In the genomic region with DNA sequence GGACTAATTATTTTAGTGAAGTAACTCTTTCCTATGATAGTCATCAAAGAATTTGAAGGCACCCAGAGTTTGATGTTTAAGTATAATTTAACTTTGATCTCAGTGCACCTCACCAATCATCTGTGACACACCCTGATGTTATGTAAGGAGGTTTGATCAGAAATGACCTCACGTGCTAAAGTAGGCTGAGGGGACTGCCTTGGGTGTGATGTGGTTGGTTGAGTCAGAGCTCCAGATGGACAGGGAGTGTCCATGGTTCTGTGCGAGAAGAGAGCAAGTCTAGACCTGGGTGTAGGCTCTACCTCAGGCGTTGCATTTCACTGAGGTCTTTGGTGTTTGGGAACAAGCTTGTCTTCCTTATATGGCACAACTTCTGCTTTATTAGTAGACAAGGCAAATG, we compare ENCODE assay signal across 8 cellular contexts. TPM values are rescaled to one million over a fixed set of nuclear protein-coding genes. Genes with fewer than 3 reads are reported as not detected.
DNase-seq lines count a peak whose midpoint lies in the region; ATAC-seq, FAIRE-seq and TF ChIP-seq lines count a peak whose summit lies in the region.
"Not testable (repeated sequence)": the region's sequence is repeated elsewhere in the genome, so short reads cannot be mapped to it uniquely, and the experiment has no call there.

No MANE protein-coding gene starts in this region.

- peak; percentile 40; the same call in 1 of the 2 replicates for ATAC-seq in HCT116
- peak; percentile 98 for ATAC-seq in RWPE2 (ENCODE audit: low read depth)
- ATAC-seq in left colon, result peak; percentile 29

- H3K4me3 ChIP-seq in HCT116 (replicated peaks in 1 of 2; ENCODE audit: low read depth in 1 of 2, low read length in 2 of 2); RWPE2 (ENCODE audit: severe bottlenecking); bronchial epithelial cell (ENCODE audit: low read depth, low read length); fibroblast of mammary gland (ENCODE audit: control insufficient read depth, low read depth, low read length); small intestine (ENCODE audit: low read depth in 1 of 2, low read length in 2 of 2): not testable (repeated sequence)

- TF ChIP-seq CTCF in HCT116 (IDR thresholded peaks at IDR 0.05 in 2 of 3, conservative IDR thresholded peaks at IDR 0.05 in 1 of 3; ENCODE audit: borderline replicate concordance in 1 of 3, insufficient read depth in 1 of 3, low read depth in 2 of 3, low read length in 2 of 3); RWPE2 (IDR thresholded peaks at IDR 0.05; ENCODE audit: poor library complexity, severe bottlenecking); bronchial epithelial cell (IDR thresholded peaks at IDR 0.05; ENCODE audit: insufficient read depth, low read length, severe bottlenecking); fibroblast of mammary gland (conservative IDR thresholded peaks at IDR 0.05; ENCODE audit: control insufficient read depth, insufficient read depth, low read depth, low read length): not testable (repeated sequence)

- CTCF ChIA-PET in HCT116 (lab: Charles Lee), result not testable (repeated sequence)

- intact Hi-C loops in HCT116 (cut with micrococcal nuclease); left colon (cut with DNase I, micrococcal nuclease): not testable (repeated sequence)

- not testable (repeated sequence) for H3K9me2 ChIP-seq in HCT116 (ENCODE audit: insufficient read depth)

- H3K36me3 ChIP-seq in HCT116 (ENCODE audit: control insufficient read depth in 1 of 2, insufficient read depth in 2 of 2, low read length in 2 of 2); RWPE2 (ENCODE audit: low read depth); bronchial epithelial cell (ENCODE audit: control insufficient read depth, insufficient read depth, low read length); small intestine (ENCODE audit: control insufficient read depth in 2 of 2, insufficient read depth in 2 of 2, low read length in 2 of 2): not testable (repeated sequence)

- TF ChIP-seq POLR2A in HCT116 (IDR thresholded peaks at IDR 0.05; ENCODE audit: borderline replicate concordance, extremely low read depth, insufficient read depth, insufficient read length), result not testable (repeated sequence)

- not testable (repeated sequence) for H3K9me3 ChIP-seq in HCT116 (ENCODE audit: control insufficient read depth in 1 of 2, insufficient read depth in 1 of 2, low read depth in 1 of 2, low read length in 2 of 2); RWPE2 (ENCODE audit: severe bottlenecking); small intestine (ENCODE audit: control insufficient read depth, low read depth)

- not testable (repeated sequence) for FAIRE-seq in bronchial epithelial cell (lab: Jason Lieb, UNC); small intestine (lab: Jason Lieb, UNC)

- RAD21 ChIA-PET in HCT116 (lab: Charles Lee; ENCODE audit: low non-redundant PET in 1 of 2, low total read pairs in 2 of 2, uncharacterized antibody in 2 of 2, unreplicated experiment in 2 of 2), result not testable (repeated sequence)

- H3K27me3 ChIP-seq in HCT116 (ENCODE audit: insufficient read depth, low read length); RWPE2 (ENCODE audit: insufficient read depth, poor library complexity, severe bottlenecking); bronchial epithelial cell (ENCODE audit: control insufficient read depth, insufficient read depth, low read length); small intestine (ENCODE audit: control insufficient read depth in 2 of 2, insufficient read depth in 2 of 2, low read length in 2 of 2): not testable (repeated sequence)

- BruUV-seq in HCT116 (replicated peaks; lab: Mats Ljungman, UMichigan), result not testable (repeated sequence)

- H3K9ac ChIP-seq in HCT116 (ENCODE audit: low read length), result not testable (repeated sequence)

- H2AFZ ChIP-seq in HCT116 (ENCODE audit: low read depth, low read length, poor library complexity, severe bottlenecking), result not testable (repeated sequence)

- H3K4me1 ChIP-seq in HCT116 (ENCODE audit: control insufficient read depth in 1 of 2, insufficient read depth in 2 of 2, low read length in 2 of 2); RWPE2 (ENCODE audit: insufficient read depth, poor library complexity, severe bottlenecking); small intestine (ENCODE audit: control insufficient read depth in 2 of 2, insufficient read depth in 1 of 2, low read depth in 1 of 2, low read length in 1 of 2): not testable (repeated sequence)

- DNase-seq in DMS 273 (lab: John Stamatoyannopoulos, UW; ENCODE audit: unreplicated experiment) (peak; percentile 67), M059J (ENCODE audit: low read depth) (peak; percentile 13), bronchial epithelial cell (ENCODE audit: low read depth) (peak; percentile 80), fibroblast of mammary gland (ENCODE audit: low read depth) (peak; percentile 31), small intestine (peak; percentile 1)
- not testable (repeated sequence) for DNase-seq in HCT116 (ENCODE audit: low read depth, low spot score); RWPE2 (ENCODE audit: low spot score); left colon

- TF ChIP-seq RAD21 in HCT116 (IDR thresholded peaks at IDR 0.05; ENCODE audit: low read depth), result not testable (repeated sequence)

- not testable (repeated sequence) for H3K4me2 ChIP-seq in HCT116 (ENCODE audit: low read length)

- H4K20me1 ChIP-seq in HCT116 (ENCODE audit: insufficient read depth), result not testable (repeated sequence)

- POLR2A ChIA-PET in HCT116 (lab: Charles Lee), result not testable (repeated sequence)

- not testable (repeated sequence) for H3K79me2 ChIP-seq in HCT116 (ENCODE audit: insufficient read depth, low read length)

- not testable (repeated sequence) for H3K27ac ChIP-seq in HCT116 (ENCODE audit: low read depth, low read length); RWPE2 (ENCODE audit: poor library complexity, severe bottlenecking); small intestine (ENCODE audit: low read depth in 1 of 2, low read length in 1 of 2)

- WGBS in small intestine, 3 donors, result 73 to 94% (median 85%) methylated on average over 2 to 3 of the region's 3 CpGs

RNA-seq across cellular contexts. Expression of a gene that starts 56.6 kb away (rescaled TPM):
- total RNA-seq in HCT116 (2021; ENCODE audit: unreplicated experiment) (14.9 TPM), bronchial epithelial cell (5.3 and 5.9 TPM in 2 replicates), left colon (10 to 100 TPM; 11.8 to 15.7 TPM)
- 10.1 and 11.6 TPM in 2 replicates for polyA plus RNA-seq in HCT116 (2012)
- total RNA-seq in M059J (2014; rRNA removed; shearing (Covaris generic)), result 0.94 and 3.8 TPM in 2 replicates
- polyA plus RNA-seq in small intestine, result 10 to 100 TPM; 10.9 to 56.1 (median 17.6) TPM

Comparison
In these comparisons a context has a peak if more than half of its experiments do, and no peak if none do; other contexts are left out.
1. ATAC-seq: peak in every context shown above with its lines; median percentile 98 in RWPE2; 40 in HCT116; 29 in left colon.